ENCODE assay signal across 13 cellular contexts in genomic region chr9:137748741-137749140, GRCh38.
DNase-seq lines count a peak whose midpoint lies in the region; ATAC-seq and TF ChIP-seq lines count a peak whose summit lies in the region.
"Had no signal": no experiment of that assay in that cellular context is flagged by ENCODE, and none has a peak within 500 bp of the region (broad histone marks: within the 10 kb centered on the region; RNA-seq: fewer than 3 reads in every experiment).

No MANE protein-coding gene starts in this region.

- no peak for TF ChIP-seq POLR2A in uterus (IDR thresholded peaks at IDR 0.05)

- intact Hi-C loops in uterus (cut with DNase I; ENCODE audit: low total_unique reads): no loop called here

- H3K27me3 Mint-ChIP-seq in activated T-helper 17 cell treated with anti-CD3 and anti-CD28 coated beads, Interleukin-2, amount 50 U/mL, for 72 hours: no peaks in the 10 kb centered on the region
- H3K27me3 Mint-ChIP-seq in neural crest cell (ENCODE audit: low read depth): no peaks in the 10 kb centered on the region
- H3K27me3 Mint-ChIP-seq in stimulated activated memory B cell treated with anti-CD40 and anti-IgM and Interleukin-4, amounts not matched to agents 10 μg/mL and 1 μg/mL and 100 μg/mL, for 72 hours: no peaks in the 10 kb centered on the region

- H3K4me3 Mint-ChIP-seq in activated T-helper 17 cell treated with anti-CD3 and anti-CD28 coated beads, Interleukin-2, amount 50 U/mL, for 72 hours: no peak overlapping the region
- H3K4me3 Mint-ChIP-seq in neural crest cell: no peak overlapping the region
- H3K4me3 Mint-ChIP-seq in stimulated activated memory B cell treated with anti-CD40 and anti-IgM and Interleukin-4, amounts not matched to agents 10 μg/mL and 1 μg/mL and 100 μg/mL, for 72 hours: no peak overlapping the region
- H3K4me3 Mint-ChIP-seq: GM23338 had no signal

- DNase-seq in NCI-H2171 treated with DMSO at 0.1 percent for 48 hours (lab: John Stamatoyannopoulos, UW) (peak; percentile 20), NCI-H2171 (lab: John Stamatoyannopoulos, UW) (no peak), neural crest cell (ENCODE audit: low read depth, low spot score) (no peak), dedifferentiated amniotic fluid mesenchymal stem cell (ENCODE audit: extremely low spot score) (no peak), uterus (no peak)
- DNase-seq: 8988T, AML-193, DMS79, H7 had no signal

- no peaks in the 10 kb centered on the region for H3K9me3 Mint-ChIP-seq in activated T-helper 17 cell treated with anti-CD3 and anti-CD28 coated beads, Interleukin-2, amount 50 U/mL, for 72 hours
- no peaks in the 10 kb centered on the region for H3K9me3 Mint-ChIP-seq in neural crest cell
- H3K9me3 Mint-ChIP-seq in stimulated activated memory B cell treated with anti-CD40 and anti-IgM and Interleukin-4, amounts not matched to agents 10 μg/mL and 1 μg/mL and 100 μg/mL, for 72 hours: no peaks in the 10 kb centered on the region
- H3K9me3 Mint-ChIP-seq: GM23338 had no signal

- no peak for ATAC-seq in activated T-helper 17 cell treated with anti-CD3 and anti-CD28 coated beads, Interleukin-2, amount 50 U/mL, for 72 hours (replicated peaks)
- no peak for ATAC-seq in stimulated activated memory B cell treated with anti-CD40 and anti-IgM and Interleukin-4, amounts not matched to agents 10 μg/mL and 1 μg/mL and 100 μg/mL, for 72 hours
- ATAC-seq: GM23338 had no signal

- TF ChIP-seq CTCF in neural crest cell (conservative IDR thresholded peaks at IDR 0.05): no peak
- TF ChIP-seq CTCF in uterus (IDR thresholded peaks at IDR 0.05): no peak

- no peaks in the 10 kb centered on the region for H3K27me3 ChIP-seq in uterus
- H3K27me3 ChIP-seq: BLaER1 had no signal

- H3K27ac Mint-ChIP-seq in activated T-helper 17 cell treated with anti-CD3 and anti-CD28 coated beads, Interleukin-2, amount 50 U/mL, for 72 hours: peak overlapping the region; percentile 53
- H3K27ac Mint-ChIP-seq in neural crest cell (ENCODE audit: unreplicated experiment): peak overlapping the region; percentile 27
- peak overlapping the region; percentile 40 for H3K27ac Mint-ChIP-seq in stimulated activated memory B cell treated with anti-CD40 and anti-IgM and Interleukin-4, amounts not matched to agents 10 μg/mL and 1 μg/mL and 100 μg/mL, for 72 hours
- H3K27ac Mint-ChIP-seq: GM23338 had no signal

- H3K36me3 ChIP-seq in uterus: no peaks in the 10 kb centered on the region

- H3K9me3 ChIP-seq in uterus: no peaks in the 10 kb centered on the region

- H3K27ac ChIP-seq in uterus: no peak overlapping the region
- H3K27ac ChIP-seq: BLaER1 had no signal

- no peaks in the 10 kb centered on the region for H3K4me1 ChIP-seq in uterus

- peaks cover 85% of the 10 kb centered on the region for H3K36me3 Mint-ChIP-seq in activated T-helper 17 cell treated with anti-CD3 and anti-CD28 coated beads, Interleukin-2, amount 50 U/mL, for 72 hours (ENCODE audit: low read depth)
- peaks cover 27% of the 10 kb centered on the region for H3K36me3 Mint-ChIP-seq in neural crest cell (ENCODE audit: low read depth)
- peaks cover 85% of the 10 kb centered on the region for H3K36me3 Mint-ChIP-seq in stimulated activated memory B cell treated with anti-CD40 and anti-IgM and Interleukin-4, amounts not matched to agents 10 μg/mL and 1 μg/mL and 100 μg/mL, for 72 hours

- H3K4me3 ChIP-seq in uterus: no peak overlapping the region
- H3K4me3 ChIP-seq: BLaER1, GM23338 had no signal

- H3K4me1 Mint-ChIP-seq in activated T-helper 17 cell treated with anti-CD3 and anti-CD28 coated beads, Interleukin-2, amount 50 U/mL, for 72 hours: peaks cover 8% of the 10 kb centered on the region
- H3K4me1 Mint-ChIP-seq in neural crest cell: peaks cover 29% of the 10 kb centered on the region
- H3K4me1 Mint-ChIP-seq in stimulated activated memory B cell treated with anti-CD40 and anti-IgM and Interleukin-4, amounts not matched to agents 10 μg/mL and 1 μg/mL and 100 μg/mL, for 72 hours: peaks cover 60% of the 10 kb centered on the region
